8 cellular contexts compared by ENCODE assay signal in genomic region chr18:76658627-76659026, GRCh38.
DNase-seq lines count a peak whose midpoint lies in the region; ATAC-seq, FAIRE-seq and TF ChIP-seq lines count a peak whose summit lies in the region.

No MANE protein-coding gene starts in this region.

- H3K4me1 Mint-ChIP-seq in activated CD4-positive, alpha-beta T cell treated with anti-CD3 and anti-CD28 coated beads, Interleukin-2, amount 10 ng/mL, durations not matched to agents 24 days and 14 days: peaks cover 13% of the 10 kb centered on the region
- H3K4me1 Mint-ChIP-seq in activated CD4-positive, alpha-beta T cell treated with anti-CD3 and anti-CD28 coated beads, Interleukin-2, amount 10 ng/mL, durations not matched to agents 7 days and 5 days: peaks cover 15% of the 10 kb centered on the region

- no peak overlapping the region for H2AFZ ChIP-seq in GM12878 (ENCODE audit: control insufficient read depth, low read depth, low read length)

- CTCF ChIA-PET in activated CD4-positive, alpha-beta T cell treated with anti-CD3 and anti-CD28 coated beads, Interleukin-2, amount 10 ng/mL, durations not matched to agents 7 days and 5 days (lab: Charles Lee): interaction anchor here (0.7 to 1.0 kb wide), 2 partner anchors 33 to 185 kb away, joined by 3 to 4 read pairs; no protein-coding TSS in a partner anchor
- CTCF ChIA-PET in GM12878 (lab: Yijun Ruan, JAX): interaction anchor here (0.6 to 2.1 kb wide), 7 partner anchors 8 to 899 kb away, joined by 3 to 10 read pairs (median 5); no protein-coding TSS in a partner anchor

- H3K4me3 Mint-ChIP-seq in activated CD4-positive, alpha-beta T cell treated with anti-CD3 and anti-CD28 coated beads, Interleukin-2, amount 10 ng/mL, durations not matched to agents 24 days and 14 days: no peak overlapping the region
- H3K4me3 Mint-ChIP-seq in activated CD4-positive, alpha-beta T cell treated with anti-CD3 and anti-CD28 coated beads, Interleukin-2, amount 10 ng/mL, durations not matched to agents 7 days and 5 days: no peak overlapping the region

- RAD21 ChIA-PET in GM12878 (lab: Charles Lee; ENCODE audit: unreplicated experiment): interaction anchor here (1.0 kb wide), 1 partner anchor 51 kb away, joined by 3 read pairs; no protein-coding TSS in a partner anchor

- WGBS in GM12878 (ENCODE audit: insufficient coverage, insufficient replicate concordance, low lambda C conversion rate, missing lambda C conversion rate): 14% methylated on average over 7 of the region's 7 CpGs

- H3K9me3 ChIP-seq in GM12878 (replicated peaks; ENCODE audit: control insufficient read depth, insufficient read depth, low read length): no peaks in the 10 kb centered on the region
- no peaks in the 10 kb centered on the region for H3K9me3 ChIP-seq in MG63

- H3K9ac ChIP-seq in GM12878 (ENCODE audit: control insufficient read depth, insufficient read depth, low read length): no peak overlapping the region

- TF ChIP-seq CTCF in GM12878 (IDR thresholded peaks at IDR 0.05 in 2 of 3, conservative IDR thresholded peaks at IDR 0.05 in 1 of 3; ENCODE audit: control insufficient read depth in 2 of 3, extremely low read depth in 1 of 3, insufficient read depth in 1 of 3, low read depth in 3 of 3, low read length in 3 of 3): peak; percentile 22 to 42 (median 42); a peak in 5 of 6 replicates

- H3K4me2 ChIP-seq in GM12878 (ENCODE audit: control insufficient read depth, insufficient read depth): no peak overlapping the region

- no peaks in the 10 kb centered on the region for H4K20me1 ChIP-seq in GM12878 (ENCODE audit: control insufficient read depth, insufficient read depth)

- H3K36me3 ChIP-seq in GM12878 (ENCODE audit: control insufficient read depth in 2 of 2, insufficient read depth in 2 of 2, low read length in 1 of 2) (no peaks in the 10 kb centered on the region), MG63 (no peaks in the 10 kb centered on the region)

- H3K27me3 Mint-ChIP-seq in activated CD4-positive, alpha-beta T cell treated with anti-CD3 and anti-CD28 coated beads, Interleukin-2, amount 10 ng/mL, durations not matched to agents 24 days and 14 days: peaks cover 32% of the 10 kb centered on the region
- peaks cover 31% of the 10 kb centered on the region for H3K27me3 Mint-ChIP-seq in activated CD4-positive, alpha-beta T cell treated with anti-CD3 and anti-CD28 coated beads, Interleukin-2, amount 10 ng/mL, durations not matched to agents 7 days and 5 days

- intact Hi-C loops in activated CD4-positive, alpha-beta T cell treated with anti-CD3 and anti-CD28 coated beads, Interleukin-2, amount 10 ng/mL, durations not matched to agents 24 days and 14 days (cut with micrococcal nuclease): no loop called here
- intact Hi-C loops in GM12878 (cut with micrococcal nuclease; ENCODE audit: unreplicated experiment): no loop called here
- intact Hi-C loops in Right ventricle myocardium inferior (cut with DNase I): no loop called here

- no peak for TF ChIP-seq POLR2A in GM12878 (IDR thresholded peaks at IDR 0.05; ENCODE audit: low read depth, low read length)

- no peaks in the 10 kb centered on the region for H3K79me2 ChIP-seq in GM12878 (ENCODE audit: control insufficient read depth, insufficient read depth, low read length)

- H3K9me3 Mint-ChIP-seq in activated CD4-positive, alpha-beta T cell treated with anti-CD3 and anti-CD28 coated beads, Interleukin-2, amount 10 ng/mL, durations not matched to agents 24 days and 14 days: no peaks in the 10 kb centered on the region
- H3K9me3 Mint-ChIP-seq in activated CD4-positive, alpha-beta T cell treated with anti-CD3 and anti-CD28 coated beads, Interleukin-2, amount 10 ng/mL, durations not matched to agents 7 days and 5 days: no peaks in the 10 kb centered on the region

- in situ Hi-C loops in GM12878 (cut with MboI): no loop called here

- no peak overlapping the region for H3K27ac Mint-ChIP-seq in activated CD4-positive, alpha-beta T cell treated with anti-CD3 and anti-CD28 coated beads, Interleukin-2, amount 10 ng/mL, durations not matched to agents 24 days and 14 days
- no peak overlapping the region for H3K27ac Mint-ChIP-seq in activated CD4-positive, alpha-beta T cell treated with anti-CD3 and anti-CD28 coated beads, Interleukin-2, amount 10 ng/mL, durations not matched to agents 7 days and 5 days

- H3K27me3 ChIP-seq in GM12878 (replicated peaks in 1 of 2; ENCODE audit: control insufficient read depth in 2 of 2, insufficient read depth in 2 of 2, low read length in 1 of 2) (peaks cover 4% of the 10 kb centered on the region in 2 experiments; a peak in 3 of 4 replicates), MG63 (no peaks in the 10 kb centered on the region; the same call in none of the 2 replicates)

- DNase-seq in activated CD4-positive, alpha-beta T cell treated with anti-CD3 and anti-CD28 coated beads, Interleukin-2, amount 10 ng/mL, durations not matched to agents 24 days and 14 days: peak; percentile 57
- DNase-seq in activated CD4-positive, alpha-beta T cell treated with anti-CD3 and anti-CD28 coated beads, Interleukin-2, amount 10 ng/mL, durations not matched to agents 7 days and 5 days: no peak
- DNase-seq in HuH-7 (ENCODE audit: low spot score) (peak; percentile 18), GM12878 (ENCODE audit: low read depth, low spot score) (no peak), MG63 (no peak), Right ventricle myocardium inferior (ENCODE audit: missing footprints) (no peak), NCI-H1105 treated with DMSO at 0.1 percent for 48 hours (lab: John Stamatoyannopoulos, UW) (no peak)
- DNase-seq in stimulated activated CD8-positive, alpha-beta memory T cell treated with anti-CD3 and anti-CD28 coated beads, Interleukin-4, amount 100 ng/mL, for 24 hours (ENCODE audit: low read depth): peak; percentile 44

- H3K4me3 ChIP-seq in GM12878: no peak overlapping the region
- no peak overlapping the region for H3K4me3 ChIP-seq in MG63

- POLR2A ChIA-PET in activated CD4-positive, alpha-beta T cell treated with anti-CD3 and anti-CD28 coated beads, Interleukin-2, amount 10 ng/mL, durations not matched to agents 7 days and 5 days (lab: Charles Lee): no interaction called here
- POLR2A ChIA-PET in GM12878 (lab: Charles Lee): no interaction called here

- no peak for FAIRE-seq in GM12878 (lab: Jason Lieb, UNC)

- no peak overlapping the region for H3K27ac ChIP-seq in GM12878 (ENCODE audit: control insufficient read depth, insufficient read depth)

- no TSS peak for BruUV-seq in GM12878 (replicated peaks; lab: Mats Ljungman, UMichigan)

- ATAC-seq in GM12878 (peak; percentile 66; the same call in 1 of the 3 replicates), Right ventricle myocardium inferior (no peak)

- TF ChIP-seq RAD21 in GM12878 (IDR thresholded peaks at IDR 0.05; ENCODE audit: insufficient read depth, low read depth, low read length): peak; percentile 20; the same call in 1 of the 2 replicates

- TF ChIP-seq EP300 in GM12878 (IDR thresholded peaks at IDR 0.05; ENCODE audit: borderline replicate concordance in 1 of 2, control insufficient read depth in 1 of 2, low read depth in 2 of 2, low read length in 2 of 2): no peak

- H3K36me3 Mint-ChIP-seq in activated CD4-positive, alpha-beta T cell treated with anti-CD3 and anti-CD28 coated beads, Interleukin-2, amount 10 ng/mL, durations not matched to agents 24 days and 14 days (ENCODE audit: low read depth): no peaks in the 10 kb centered on the region
- no peaks in the 10 kb centered on the region for H3K36me3 Mint-ChIP-seq in activated CD4-positive, alpha-beta T cell treated with anti-CD3 and anti-CD28 coated beads, Interleukin-2, amount 10 ng/mL, durations not matched to agents 7 days and 5 days (ENCODE audit: low read depth)

- H3K4me1 ChIP-seq in GM12878 (ENCODE audit: control insufficient read depth, insufficient read depth, low read length): peaks cover 5% of the 10 kb centered on the region; the same call in 1 of the 2 replicates

- SMC1A ChIA-PET in GM12878 (lab: Charles Lee; ENCODE audit: uncharacterized antibody, unreplicated experiment): interaction anchor here (0.8 to 1.9 kb wide), 2 partner anchors 29 to 51 kb away, joined by 4 to 5 read pairs; no protein-coding TSS in a partner anchor

TF ChIP-seq in GM12878, 131 proteins besides CTCF, POLR2A, EP300 and RAD21:
- TF ChIP-seq RUNX3 (IDR thresholded peaks at IDR 0.05; ENCODE audit: low read length) (peak; percentile 19; the same call in 1 of the 2 replicates), BHLHE40 (IDR thresholded peaks at IDR 0.05; ENCODE audit: borderline replicate concordance in 1 of 2, low read depth in 2 of 2, low read length in 1 of 2) (no peak), SUZ12 (IDR thresholded peaks at IDR 0.05; ENCODE audit: unreplicated experiment) (no peak), IRF3 (IDR thresholded peaks at IDR 0.05) (no peak)

Comparison
In these comparisons a context has a peak if more than half of its experiments do, and no peak if none do; other contexts are left out.
1. DNase-seq: peak in activated CD4-positive, alpha-beta T cell treated with anti-CD3 and anti-CD28 coated beads, Interleukin-2, amount 10 ng/mL, durations not matched to agents 24 days and 14 days (single experiment), HuH-7 (single experiment) and stimulated activated CD8-positive, alpha-beta memory T cell treated with anti-CD3 and anti-CD28 coated beads, Interleukin-4, amount 100 ng/mL, for 24 hours (single experiment); none in activated CD4-positive, alpha-beta T cell treated with anti-CD3 and anti-CD28 coated beads, Interleukin-2, amount 10 ng/mL, durations not matched to agents 7 days and 5 days (single experiment), GM12878 (single experiment), MG63 (single experiment), Right ventricle myocardium inferior (single experiment) and NCI-H1105 treated with DMSO at 0.1 percent for 48 hours (single experiment).